Comparison of ENCODE assay signal across 8 cellular contexts in genomic region chr2:237968048-237968862, GRCh38. TPM values are rescaled to one million over a fixed set of nuclear protein-coding genes. Genes with fewer than 3 reads are reported as not detected.
A peak's percentile ranks its signal among the peaks of the same experiment; 100 is the strongest.
DNase-seq lines count a peak whose midpoint lies in the region; ATAC-seq, FAIRE-seq and TF ChIP-seq lines count a peak whose summit lies in the region.

No MANE protein-coding gene starts in this region.

- peaks cover 14% of the 10 kb centered on the region for H3K36me3 Mint-ChIP-seq in activated naive CD8-positive, alpha-beta T cell treated with anti-CD3 and anti-CD28 coated beads for 36 hours

- H3K9me3 Mint-ChIP-seq in activated naive CD8-positive, alpha-beta T cell treated with anti-CD3 and anti-CD28 coated beads for 36 hours = peaks cover 3% of the 10 kb centered on the region

- H3K4me2 ChIP-seq in parathyroid adenoma (ENCODE audit: low read length) = peak overlapping the region; percentile 87

- TF ChIP-seq CTCF in parathyroid adenoma (IDR thresholded peaks at IDR 0.05) = no peak

- peaks cover 38% of the 10 kb centered on the region for H3K4me1 Mint-ChIP-seq in activated naive CD8-positive, alpha-beta T cell treated with anti-CD3 and anti-CD28 coated beads for 36 hours

- ATAC-seq in HG02763 (IDR thresholded peaks at IDR 0.05; ENCODE audit: unreplicated experiment) = peak; percentile 35

- no peak overlapping the region for H3K9ac ChIP-seq in parathyroid adenoma

- H3K27me3 ChIP-seq in parathyroid adenoma (ENCODE audit: control insufficient read depth, insufficient read depth, low read length) = no peaks in the 10 kb centered on the region

- peak overlapping the region; percentile 74 for H3K4me3 ChIP-seq in parathyroid adenoma (ENCODE audit: low read depth, low read length)

- peak; percentile 87 for FAIRE-seq in GM12892 (lab: Jason Lieb, UNC)

- peak overlapping the region; percentile 27 for H3K27ac ChIP-seq in parathyroid adenoma

- H3K4me1 ChIP-seq in parathyroid adenoma = peaks cover 10% of the 10 kb centered on the region

- H3K4me3 Mint-ChIP-seq in activated naive CD8-positive, alpha-beta T cell treated with anti-CD3 and anti-CD28 coated beads for 36 hours = peak overlapping the region; percentile 81

- no peaks in the 10 kb centered on the region for H3K27me3 Mint-ChIP-seq in activated naive CD8-positive, alpha-beta T cell treated with anti-CD3 and anti-CD28 coated beads for 36 hours

- DNase-seq in GM12892 (ENCODE audit: insufficient read length) (peak; percentile 53), OCI-M2 (lab: John Stamatoyannopoulos, UW; ENCODE audit: unreplicated experiment) (peak; percentile 28), head of caudate nucleus (peak in 40 of 42 donors; percentile 19 to 83 (median 58)), NCI-H128 (lab: John Stamatoyannopoulos, UW; ENCODE audit: unreplicated experiment) (no peak), NCI-H2171 treated with DMSO at 0.1 percent for 48 hours (lab: John Stamatoyannopoulos, UW) (no peak)
- DNase-seq in activated naive CD8-positive, alpha-beta T cell treated with anti-CD3 and anti-CD28 coated beads for 36 hours = peak; percentile 48

- no peak for TF ChIP-seq POLR2A in GM12892 (IDR thresholded peaks at IDR 0.05; ENCODE audit: low read depth, low read length)

- H3K27ac Mint-ChIP-seq in activated naive CD8-positive, alpha-beta T cell treated with anti-CD3 and anti-CD28 coated beads for 36 hours = peak overlapping the region; percentile 53

- no peaks in the 10 kb centered on the region for H3K36me3 ChIP-seq in parathyroid adenoma (ENCODE audit: control insufficient read depth, insufficient read depth, low read length)

- H3K9me3 ChIP-seq in parathyroid adenoma (ENCODE audit: control insufficient read depth, low read length) = no peaks in the 10 kb centered on the region

- peaks cover 47% of the 10 kb centered on the region for H3K79me2 ChIP-seq in parathyroid adenoma

- intact Hi-C loops in head of caudate nucleus (cut with DNase I) = loop anchor here (5.0 kb wide), 1 partner anchor 94 kb away; the partner anchor contains the start of gene SCLY

- H2AFZ ChIP-seq in parathyroid adenoma = no peak overlapping the region

RNA-seq across cellular contexts. Expression of gene UBE2F, which starts 1.4 kb away (rescaled TPM):
- polyA plus RNA-seq in GM12892 (2012; ENCODE audit: missing spikeins) = 16.0 TPM
- total RNA-seq in activated naive CD8-positive, alpha-beta T cell treated with anti-CD3 and anti-CD28 coated beads for 36 hours = 10 to 100 TPM; 57.9 to 58.9 TPM

Comparison
In these comparisons a context has a peak if more than half of its experiments do, and no peak if none do; other contexts are left out.
1. DNase-seq: peak in GM12892 (single experiment), OCI-M2 (single experiment), activated naive CD8-positive, alpha-beta T cell treated with anti-CD3 and anti-CD28 coated beads for 36 hours (single experiment) and head of caudate nucleus (40 of 42); none in NCI-H128 (single experiment) and NCI-H2171 treated with DMSO at 0.1 percent for 48 hours (single experiment).